ENCODE assay signal across 27 cellular contexts in genomic region chr17:9237053-9237410, GRCh38.
"Had no signal": no experiment of that assay in that cellular context is flagged by ENCODE, and none has a peak within 500 bp of the region (broad histone marks: within the 10 kb centered on the region; RNA-seq: fewer than 3 reads in every experiment).

No MANE protein-coding gene starts in this region.

- H3K27me3 Mint-ChIP-seq: natural killer cell treated with Interleukin-12 subunit alpha and Interleukin-12 subunit beta and Interleukin-15 and Interleukin-18, amount 100 ng/mL, for 72 hours had no signal

- H3K4me2 ChIP-seq: hepatocyte had no signal

- H3K9me3 ChIP-seq: colonic mucosa, gastrocnemius medialis, mucosa of descending colon, ovary, psoas muscle, spleen, testis, upper lobe of left lung had no signal

- H2AFZ ChIP-seq: hepatocyte had no signal

- H3K4me3 ChIP-seq: colonic mucosa, gastrocnemius medialis, heart left ventricle, hepatocyte, lung, mucosa of descending colon, ovary, psoas muscle, skin epidermis, spleen, testis, tibial nerve, upper lobe of left lung had no signal

- H3K27me3 ChIP-seq: colonic mucosa, gastrocnemius medialis, heart left ventricle, hepatocyte, ovary, testis, tibial nerve had no signal

- H3K27ac ChIP-seq: colonic mucosa, epithelial cell of prostate, gastrocnemius medialis, heart left ventricle, hepatocyte, ovary, psoas muscle, spleen, testis, tibial nerve, upper lobe of left lung had no signal

- H3K27ac Mint-ChIP-seq: dendritic cell treated with granulocyte-macrophage colony-stimulating factor and Interleukin-4, amounts not matched to agents 40 ng/mL and 50 ng/mL, for 4 days; endodermal cell; memory B cell; mesothelial cell of epicardium; naive B cell; natural killer cell treated with Interleukin-12 subunit alpha and Interleukin-12 subunit beta and Interleukin-15 and Interleukin-18, amount 100 ng/mL, for 72 hours; stimulated activated memory B cell treated with anti-CD40 and anti-IgM and Interleukin-4, amounts not matched to agents 10 μg/mL and 1 μg/mL and 100 μg/mL, for 72 hours had no signal

- H3K79me2 ChIP-seq: hepatocyte had no signal

- H3K36me3 Mint-ChIP-seq: memory B cell; mesothelial cell of epicardium; naive B cell; natural killer cell treated with Interleukin-12 subunit alpha and Interleukin-12 subunit beta and Interleukin-15 and Interleukin-18, amount 100 ng/mL, for 72 hours; stimulated activated memory B cell treated with anti-CD40 and anti-IgM and Interleukin-4, amounts not matched to agents 10 μg/mL and 1 μg/mL and 100 μg/mL, for 72 hours had no signal

- H3K36me3 ChIP-seq: colonic mucosa, gastrocnemius medialis, heart left ventricle, ovary, spleen, upper lobe of left lung had no signal

- DNase-seq: colonic mucosa; effector CD8-positive, alpha-beta T cell; endodermal cell; gastrocnemius medialis; naive B cell; ovary; stimulated activated CD4-positive, alpha-beta T cell treated with anti-CD3 and anti-CD28 coated beads, Interleukin-4, amount 100 ng/mL, for 4 hours; stimulated activated naive CD8-positive, alpha-beta T cell treated with anti-CD3 and anti-CD28 coated beads, Interleukin-15, Interleukin-2, amounts not matched to agents 100 U/mL and 50 U/mL, for 24 hours; testis; upper lobe of left lung had no signal

- H3K4me3 Mint-ChIP-seq: dendritic cell treated with granulocyte-macrophage colony-stimulating factor and Interleukin-4, amounts not matched to agents 40 ng/mL and 50 ng/mL, for 4 days; endodermal cell; memory B cell; mesothelial cell of epicardium; natural killer cell treated with Interleukin-12 subunit alpha and Interleukin-12 subunit beta and Interleukin-15 and Interleukin-18, amount 100 ng/mL, for 72 hours; stimulated activated memory B cell treated with anti-CD40 and anti-IgM and Interleukin-4, amounts not matched to agents 10 μg/mL and 1 μg/mL and 100 μg/mL, for 72 hours had no signal

- ATAC-seq: esophagus mucosa; gastrocnemius medialis; heart left ventricle; left lobe of liver; mucosa of descending colon; natural killer cell treated with Interleukin-12 subunit alpha and Interleukin-12 subunit beta and Interleukin-15 and Interleukin-18, amount 100 ng/mL, for 72 hours; psoas muscle; right cardiac atrium; stimulated activated memory B cell treated with anti-CD40 and anti-IgM and Interleukin-4, amounts not matched to agents 10 μg/mL and 1 μg/mL and 100 μg/mL, for 72 hours; stimulated activated naive CD8-positive, alpha-beta T cell treated with anti-CD3 and anti-CD28 coated beads, Interleukin-15, Interleukin-2, amounts not matched to agents 100 U/mL and 50 U/mL, for 24 hours had no signal

- H3K9me3 Mint-ChIP-seq: dendritic cell treated with granulocyte-macrophage colony-stimulating factor and Interleukin-4, amounts not matched to agents 40 ng/mL and 50 ng/mL, for 4 days; endodermal cell; memory B cell; mesothelial cell of epicardium; natural killer cell treated with Interleukin-12 subunit alpha and Interleukin-12 subunit beta and Interleukin-15 and Interleukin-18, amount 100 ng/mL, for 72 hours; stimulated activated memory B cell treated with anti-CD40 and anti-IgM and Interleukin-4, amounts not matched to agents 10 μg/mL and 1 μg/mL and 100 μg/mL, for 72 hours had no signal
